In genomic region chr11:61851128-61851899, GRCh38 we compare ENCODE assay signal across 1 cellular context.
TF ChIP-seq lines count a peak whose summit lies in the region.

No MANE protein-coding gene starts in this region.

TF ChIP-seq in K562, 482 proteins besides CTCF, POLR2A, EP300 and RAD21:
- peak; percentile 58 for TF ChIP-seq ZNF592 (IDR thresholded peaks at IDR 0.05)
- TF ChIP-seq RB1 (IDR thresholded peaks at IDR 0.05; ENCODE audit: low read depth) = no peak
- TF ChIP-seq MGA (IDR thresholded peaks at IDR 0.05) = 0 out of 2 replicates have a peak, but pooled peaks have one; percentile 31
- TF ChIP-seq ZBTB33 (CRISPR knock-in tag; IDR thresholded peaks at IDR 0.05) = peak; percentile 60
